ENCODE assay signal across 11 cellular contexts in genomic region chr1:69871412-69871811, GRCh38.
"Had no signal": no experiment of that assay in that cellular context is flagged by ENCODE, and none has a peak within 500 bp of the region (broad histone marks: within the 10 kb centered on the region; RNA-seq: fewer than 3 reads in every experiment).

No MANE protein-coding gene starts in this region.

- H3K4me3 Mint-ChIP-seq: GM23338, H9, HFFc6 had no signal

- H3K27ac ChIP-seq: GM23248 had no signal

- H3K4me3 ChIP-seq: GM23248, GM23338, HAP-1 had no signal

- H3K4me1 Mint-ChIP-seq: GM23338, H9 had no signal

- H3K4me2 ChIP-seq: GM23338 had no signal

- FAIRE-seq: H1, H54 had no signal

- H2AFZ ChIP-seq: GM23248, GM23338 had no signal

- H3K9me3 ChIP-seq: HAP-1 had no signal

- DNase-seq: GM23248, GOT3, H7, H9, HCEC 1CT, HFFc6 had no signal

- H3K9me3 Mint-ChIP-seq: GM23338, H9 had no signal

- ATAC-seq: GM23338, HCT116 had no signal

- H3K4me1 ChIP-seq: HAP-1 had no signal

- H3K9ac ChIP-seq: GM23248 had no signal

- H3K27ac Mint-ChIP-seq: GM23338, H9, HFFc6 had no signal

- H3K36me3 ChIP-seq: HAP-1 had no signal
